ENCODE assay signal across 1 cellular context in the genomic region with DNA sequence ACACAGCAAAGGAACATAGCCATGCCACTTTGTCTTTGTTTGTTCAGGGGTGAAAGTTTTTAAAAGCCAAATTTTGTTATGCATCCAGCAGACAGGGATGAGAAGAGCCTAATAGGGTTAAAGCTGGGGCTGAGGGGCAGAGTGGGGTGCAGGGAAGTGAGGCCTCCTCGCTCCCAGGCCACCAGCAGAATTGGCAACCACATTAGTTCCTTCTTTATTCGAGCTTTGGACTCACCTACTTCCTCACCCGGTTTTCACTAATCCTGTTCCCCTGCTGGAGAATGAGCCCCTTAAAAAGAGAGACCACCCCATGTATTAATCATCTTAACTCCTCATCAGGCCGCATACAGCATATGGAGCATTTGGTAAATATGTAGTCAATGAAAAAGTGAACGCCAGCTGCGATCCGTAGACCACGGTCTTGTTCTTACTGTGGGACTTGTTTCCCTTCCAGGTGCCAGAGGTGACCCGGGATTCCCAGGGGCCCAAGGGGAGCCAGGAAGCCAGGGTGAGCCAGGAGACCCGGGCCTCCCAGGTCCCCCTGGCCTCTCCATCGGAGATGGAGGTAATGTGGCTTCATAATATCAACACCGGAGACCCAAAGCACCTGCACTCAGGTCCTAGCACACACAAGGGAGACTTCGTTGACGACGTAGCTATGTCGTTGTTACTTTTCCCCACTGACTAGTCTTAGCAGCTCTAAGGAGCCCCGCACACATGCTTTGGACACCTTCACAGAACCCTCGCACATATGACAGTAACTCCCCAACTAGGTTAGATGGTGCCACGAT.
TF ChIP-seq lines count a peak whose summit lies in the region.

No MANE protein-coding gene starts in this region.

TF ChIP-seq in GM23338, 12 proteins besides CTCF, POLR2A, EP300 and RAD21 (continued from another document):
- TF ChIP-seq, protein P1, sequence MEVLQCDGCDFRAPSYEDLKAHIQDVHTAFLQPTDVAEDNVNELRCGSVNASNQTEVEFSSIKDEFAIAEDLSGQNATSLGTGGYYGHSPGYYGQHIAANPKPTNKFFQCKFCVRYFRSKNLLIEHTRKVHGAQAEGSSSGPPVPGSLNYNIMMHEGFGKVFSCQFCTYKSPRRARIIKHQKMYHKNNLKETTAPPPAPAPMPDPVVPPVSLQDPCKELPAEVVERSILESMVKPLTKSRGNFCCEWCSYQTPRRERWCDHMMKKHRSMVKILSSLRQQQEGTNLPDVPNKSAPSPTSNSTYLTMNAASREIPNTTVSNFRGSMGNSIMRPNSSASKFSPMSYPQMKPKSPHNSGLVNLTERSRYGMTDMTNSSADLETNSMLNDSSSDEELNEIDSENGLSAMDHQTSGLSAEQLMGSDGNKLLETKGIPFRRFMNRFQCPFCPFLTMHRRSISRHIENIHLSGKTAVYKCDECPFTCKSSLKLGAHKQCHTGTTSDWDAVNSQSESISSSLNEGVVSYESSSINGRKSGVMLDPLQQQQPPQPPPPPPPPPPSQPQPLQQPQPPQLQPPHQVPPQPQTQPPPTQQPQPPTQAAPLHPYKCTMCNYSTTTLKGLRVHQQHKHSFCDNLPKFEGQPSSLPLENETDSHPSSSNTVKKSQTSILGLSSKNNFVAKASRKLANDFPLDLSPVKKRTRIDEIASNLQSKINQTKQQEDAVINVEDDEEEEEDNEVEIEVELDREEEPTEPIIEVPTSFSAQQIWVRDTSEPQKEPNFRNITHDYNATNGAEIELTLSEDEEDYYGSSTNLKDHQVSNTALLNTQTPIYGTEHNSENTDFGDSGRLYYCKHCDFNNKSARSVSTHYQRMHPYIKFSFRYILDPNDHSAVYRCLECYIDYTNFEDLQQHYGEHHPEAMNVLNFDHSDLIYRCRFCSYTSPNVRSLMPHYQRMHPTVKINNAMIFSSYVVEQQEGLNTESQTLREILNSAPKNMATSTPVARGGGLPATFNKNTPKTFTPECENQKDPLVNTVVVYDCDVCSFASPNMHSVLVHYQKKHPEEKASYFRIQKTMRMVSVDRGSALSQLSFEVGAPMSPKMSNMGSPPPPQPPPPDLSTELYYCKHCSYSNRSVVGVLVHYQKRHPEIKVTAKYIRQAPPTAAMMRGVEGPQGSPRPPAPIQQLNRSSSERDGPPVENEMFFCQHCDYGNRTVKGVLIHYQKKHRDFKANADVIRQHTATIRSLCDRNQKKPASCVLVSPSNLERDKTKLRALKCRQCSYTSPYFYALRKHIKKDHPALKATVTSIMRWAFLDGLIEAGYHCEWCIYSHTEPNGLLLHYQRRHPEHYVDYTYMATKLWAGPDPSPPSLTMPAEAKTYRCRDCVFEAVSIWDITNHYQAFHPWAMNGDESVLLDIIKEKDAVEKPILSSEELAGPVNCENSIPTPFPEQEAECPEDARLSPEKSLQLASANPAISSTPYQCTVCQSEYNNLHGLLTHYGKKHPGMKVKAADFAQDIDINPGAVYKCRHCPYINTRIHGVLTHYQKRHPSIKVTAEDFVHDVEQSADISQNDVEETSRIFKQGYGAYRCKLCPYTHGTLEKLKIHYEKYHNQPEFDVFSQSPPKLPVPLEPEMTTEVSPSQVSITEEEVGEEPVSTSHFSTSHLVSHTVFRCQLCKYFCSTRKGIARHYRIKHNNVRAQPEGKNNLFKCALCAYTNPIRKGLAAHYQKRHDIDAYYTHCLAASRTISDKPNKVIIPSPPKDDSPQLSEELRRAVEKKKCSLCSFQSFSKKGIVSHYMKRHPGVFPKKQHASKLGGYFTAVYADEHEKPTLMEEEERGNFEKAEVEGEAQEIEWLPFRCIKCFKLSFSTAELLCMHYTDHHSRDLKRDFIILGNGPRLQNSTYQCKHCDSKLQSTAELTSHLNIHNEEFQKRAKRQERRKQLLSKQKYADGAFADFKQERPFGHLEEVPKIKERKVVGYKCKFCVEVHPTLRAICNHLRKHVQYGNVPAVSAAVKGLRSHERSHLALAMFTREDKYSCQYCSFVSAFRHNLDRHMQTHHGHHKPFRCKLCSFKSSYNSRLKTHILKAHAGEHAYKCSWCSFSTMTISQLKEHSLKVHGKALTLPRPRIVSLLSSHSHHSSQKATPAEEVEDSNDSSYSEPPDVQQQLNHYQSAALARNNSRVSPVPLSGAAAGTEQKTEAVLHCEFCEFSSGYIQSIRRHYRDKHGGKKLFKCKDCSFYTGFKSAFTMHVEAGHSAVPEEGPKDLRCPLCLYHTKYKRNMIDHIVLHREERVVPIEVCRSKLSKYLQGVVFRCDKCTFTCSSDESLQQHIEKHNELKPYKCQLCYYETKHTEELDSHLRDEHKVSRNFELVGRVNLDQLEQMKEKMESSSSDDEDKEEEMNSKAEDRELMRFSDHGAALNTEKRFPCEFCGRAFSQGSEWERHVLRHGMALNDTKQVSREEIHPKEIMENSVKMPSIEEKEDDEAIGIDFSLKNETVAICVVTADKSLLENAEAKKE (CRISPR knock-in tag; IDR thresholded peaks at IDR 0.05) = no peak
- TF ChIP-seq EZH2phosphoT487 (IDR thresholded peaks at IDR 0.05; ENCODE audit: unreplicated experiment) = no peak
- TF ChIP-seq, protein P2, sequence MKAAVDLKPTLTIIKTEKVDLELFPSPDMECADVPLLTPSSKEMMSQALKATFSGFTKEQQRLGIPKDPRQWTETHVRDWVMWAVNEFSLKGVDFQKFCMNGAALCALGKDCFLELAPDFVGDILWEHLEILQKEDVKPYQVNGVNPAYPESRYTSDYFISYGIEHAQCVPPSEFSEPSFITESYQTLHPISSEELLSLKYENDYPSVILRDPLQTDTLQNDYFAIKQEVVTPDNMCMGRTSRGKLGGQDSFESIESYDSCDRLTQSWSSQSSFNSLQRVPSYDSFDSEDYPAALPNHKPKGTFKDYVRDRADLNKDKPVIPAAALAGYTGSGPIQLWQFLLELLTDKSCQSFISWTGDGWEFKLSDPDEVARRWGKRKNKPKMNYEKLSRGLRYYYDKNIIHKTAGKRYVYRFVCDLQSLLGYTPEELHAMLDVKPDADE (IDR thresholded peaks at IDR 0.05) = no peak
- TF ChIP-seq ZNF114 (CRISPR knock-in tag; IDR thresholded peaks at IDR 0.05) = no peak
- TF ChIP-seq, protein P3, sequence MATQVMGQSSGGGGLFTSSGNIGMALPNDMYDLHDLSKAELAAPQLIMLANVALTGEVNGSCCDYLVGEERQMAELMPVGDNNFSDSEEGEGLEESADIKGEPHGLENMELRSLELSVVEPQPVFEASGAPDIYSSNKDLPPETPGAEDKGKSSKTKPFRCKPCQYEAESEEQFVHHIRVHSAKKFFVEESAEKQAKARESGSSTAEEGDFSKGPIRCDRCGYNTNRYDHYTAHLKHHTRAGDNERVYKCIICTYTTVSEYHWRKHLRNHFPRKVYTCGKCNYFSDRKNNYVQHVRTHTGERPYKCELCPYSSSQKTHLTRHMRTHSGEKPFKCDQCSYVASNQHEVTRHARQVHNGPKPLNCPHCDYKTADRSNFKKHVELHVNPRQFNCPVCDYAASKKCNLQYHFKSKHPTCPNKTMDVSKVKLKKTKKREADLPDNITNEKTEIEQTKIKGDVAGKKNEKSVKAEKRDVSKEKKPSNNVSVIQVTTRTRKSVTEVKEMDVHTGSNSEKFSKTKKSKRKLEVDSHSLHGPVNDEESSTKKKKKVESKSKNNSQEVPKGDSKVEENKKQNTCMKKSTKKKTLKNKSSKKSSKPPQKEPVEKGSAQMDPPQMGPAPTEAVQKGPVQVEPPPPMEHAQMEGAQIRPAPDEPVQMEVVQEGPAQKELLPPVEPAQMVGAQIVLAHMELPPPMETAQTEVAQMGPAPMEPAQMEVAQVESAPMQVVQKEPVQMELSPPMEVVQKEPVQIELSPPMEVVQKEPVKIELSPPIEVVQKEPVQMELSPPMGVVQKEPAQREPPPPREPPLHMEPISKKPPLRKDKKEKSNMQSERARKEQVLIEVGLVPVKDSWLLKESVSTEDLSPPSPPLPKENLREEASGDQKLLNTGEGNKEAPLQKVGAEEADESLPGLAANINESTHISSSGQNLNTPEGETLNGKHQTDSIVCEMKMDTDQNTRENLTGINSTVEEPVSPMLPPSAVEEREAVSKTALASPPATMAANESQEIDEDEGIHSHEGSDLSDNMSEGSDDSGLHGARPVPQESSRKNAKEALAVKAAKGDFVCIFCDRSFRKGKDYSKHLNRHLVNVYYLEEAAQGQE (IDR thresholded peaks at IDR 0.05; ENCODE audit: unreplicated experiment) = no peak
- no peak for TF ChIP-seq CREB1 (CRISPR knock-in tag; IDR thresholded peaks at IDR 0.05; ENCODE audit: low read depth)
